ENCODE assay signal across 9 cellular contexts in the genomic region with DNA sequence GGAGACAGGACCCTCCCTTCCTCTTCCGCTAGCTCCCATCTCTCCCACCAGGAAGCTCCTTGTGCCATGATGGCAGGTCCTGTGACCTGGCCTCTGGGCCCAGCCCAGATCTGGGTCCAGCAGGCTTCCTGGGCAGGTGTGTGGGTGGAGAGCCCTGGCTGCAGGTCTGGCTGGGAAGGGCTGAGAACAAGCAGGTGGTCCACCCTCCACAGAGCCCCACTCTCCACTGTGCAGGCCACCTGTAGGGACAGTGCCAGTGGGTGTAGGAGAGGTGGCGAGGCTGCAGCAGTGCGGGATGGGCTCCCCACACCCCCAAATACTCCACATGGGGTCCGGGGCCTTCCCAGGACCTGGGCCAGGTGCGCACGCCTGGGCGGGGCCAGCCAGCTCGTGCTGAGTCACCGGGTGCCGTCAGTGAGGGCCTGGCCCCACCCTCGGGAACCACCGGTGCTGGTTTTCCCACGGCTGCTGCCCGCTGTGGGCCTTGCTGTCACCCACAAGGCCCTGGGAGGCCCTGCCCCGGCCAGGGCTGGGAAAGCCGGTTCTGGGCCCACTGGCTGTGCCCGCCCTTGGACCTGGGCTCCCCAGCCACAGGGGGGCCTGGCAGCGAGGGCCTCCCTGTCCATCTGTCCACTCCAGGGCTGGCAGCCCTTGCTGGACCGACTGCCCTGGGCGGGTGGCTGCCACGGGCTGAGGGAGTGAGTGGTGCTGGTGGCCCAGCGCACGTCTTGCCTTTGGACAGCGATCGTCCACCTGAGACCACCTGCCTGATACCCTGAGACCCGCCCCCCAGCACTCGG. TPM values are rescaled to one million over a fixed set of nuclear protein-coding genes. Genes with fewer than 3 reads are reported as not detected.
A peak's percentile ranks its signal among the peaks of the same experiment; 100 is the strongest.
DNase-seq lines count a peak whose midpoint lies in the region; ATAC-seq and TF ChIP-seq lines count a peak whose summit lies in the region.
"Had no signal": no experiment of that assay in that cellular context is flagged by ENCODE, and none has a peak within 500 bp of the region (broad histone marks: within the 10 kb centered on the region; RNA-seq: fewer than 3 reads in every experiment).

No MANE protein-coding gene starts in this region.

- TF ChIP-seq CTCF in activated CD8-positive, alpha-beta T cell treated with anti-CD3 and anti-CD28 coated beads for 36 hours (IDR thresholded peaks at IDR 0.05), result no peak

- peak overlapping the region; percentile 38 for H3K27ac ChIP-seq in layer of hippocampus (ENCODE audit: low read depth, low read length)
- H3K27ac ChIP-seq: adrenal gland had no signal

- CTCF ChIA-PET in activated CD8-positive, alpha-beta T cell treated with anti-CD3 and anti-CD28 coated beads for 36 hours (lab: Charles Lee), result no interaction called here

- no peaks in the 10 kb centered on the region for H3K27me3 Mint-ChIP-seq in activated CD8-positive, alpha-beta T cell treated with anti-CD3 and anti-CD28 coated beads for 36 hours

- peaks cover 6% of the 10 kb centered on the region for H3K4me1 Mint-ChIP-seq in activated CD8-positive, alpha-beta T cell treated with anti-CD3 and anti-CD28 coated beads for 36 hours (ENCODE audit: low read depth)

- H3K27me3 ChIP-seq in layer of hippocampus (ENCODE audit: control insufficient read depth, insufficient read depth, low read length), result peaks cover 3% of the 10 kb centered on the region

- H3K9me3 Mint-ChIP-seq in activated CD8-positive, alpha-beta T cell treated with anti-CD3 and anti-CD28 coated beads for 36 hours, result no peaks in the 10 kb centered on the region

- no peak overlapping the region for H3K4me3 Mint-ChIP-seq in activated CD8-positive, alpha-beta T cell treated with anti-CD3 and anti-CD28 coated beads for 36 hours

- peak; percentile 34 for ATAC-seq in activated CD8-positive, alpha-beta T cell treated with anti-CD3 and anti-CD28 coated beads for 36 hours

- no peaks in the 10 kb centered on the region for H3K36me3 Mint-ChIP-seq in activated CD8-positive, alpha-beta T cell treated with anti-CD3 and anti-CD28 coated beads for 36 hours (ENCODE audit: low read depth)

- intact Hi-C loops in activated CD8-positive, alpha-beta T cell treated with anti-CD3 and anti-CD28 coated beads for 36 hours (cut with micrococcal nuclease), result no loop called here

- POLR2A ChIA-PET in activated CD8-positive, alpha-beta T cell treated with anti-CD3 and anti-CD28 coated beads for 36 hours (lab: Charles Lee), result no interaction called here

- no peak overlapping the region for H3K27ac Mint-ChIP-seq in activated CD8-positive, alpha-beta T cell treated with anti-CD3 and anti-CD28 coated beads for 36 hours

- peak; percentile 81 for DNase-seq in A172 (ENCODE audit: low spot score)
- DNase-seq in GM03348 (ENCODE audit: low spot score), result peak; percentile 7
- DNase-seq in activated CD8-positive, alpha-beta T cell treated with anti-CD3 and anti-CD28 coated beads for 36 hours, result peak; percentile 47
- DNase-seq in MV-4-11 (lab: John Stamatoyannopoulos, UW), result no peak
- DNase-seq in NK-92 (lab: John Stamatoyannopoulos, UW; ENCODE audit: unreplicated experiment), result no peak
- no peak for DNase-seq in cerebellum (ENCODE audit: low spot score)
- DNase-seq in SW 1271 (lab: John Stamatoyannopoulos, UW), result no peak

RNA-seq across cellular contexts. Expression of a gene that starts 9.3 kb away (rescaled TPM):
- total RNA-seq in A172 (2014; rRNA removed; shearing (Covaris generic)), result 0.40 and 0.43 TPM in 2 replicates
- 1 to 10 TPM; 3.3 to 4.4 TPM for total RNA-seq in activated CD8-positive, alpha-beta T cell treated with anti-CD3 and anti-CD28 coated beads for 36 hours
- 4.4 TPM for total RNA-seq in cerebellum

RNA-seq across cellular contexts. Expression of a gene that starts 33.8 kb away (rescaled TPM):
- 79.6 and 94.5 TPM in 2 replicates for total RNA-seq in A172 (2014; rRNA removed; shearing (Covaris generic))
- total RNA-seq in activated CD8-positive, alpha-beta T cell treated with anti-CD3 and anti-CD28 coated beads for 36 hours, result 1 to 10 TPM; 2.9 to 3.0 TPM
- total RNA-seq in cerebellum, result 0.91 TPM

RNA-seq across cellular contexts. Expression of a gene that starts 56.2 kb away (rescaled TPM):
- total RNA-seq in A172 (2014; rRNA removed; shearing (Covaris generic)), result 104 and 116 TPM in 2 replicates
- 10 to 100 TPM; 50.9 to 54.3 TPM for total RNA-seq in activated CD8-positive, alpha-beta T cell treated with anti-CD3 and anti-CD28 coated beads for 36 hours
- total RNA-seq in cerebellum, result 27.1 TPM

Comparison
In these comparisons a context has a peak if more than half of its experiments do, and no peak if none do; other contexts are left out.
1. DNase-seq: peak in A172 (single experiment), GM03348 (single experiment) and activated CD8-positive, alpha-beta T cell treated with anti-CD3 and anti-CD28 coated beads for 36 hours (single experiment); none in MV-4-11 (single experiment), NK-92 (single experiment), cerebellum (single experiment) and SW 1271 (0 of 2).
2. RNA of a gene that starts 33.8 kb away (total RNA-seq): 79.6 to 94.5 TPM in A172; 2.9 to 3.0 TPM in activated CD8-positive, alpha-beta T cell treated with anti-CD3 and anti-CD28 coated beads for 36 hours and 0.91 TPM in cerebellum (single experiment); every median in the first group is over 10 times any median in the second.